In the genomic region with DNA sequence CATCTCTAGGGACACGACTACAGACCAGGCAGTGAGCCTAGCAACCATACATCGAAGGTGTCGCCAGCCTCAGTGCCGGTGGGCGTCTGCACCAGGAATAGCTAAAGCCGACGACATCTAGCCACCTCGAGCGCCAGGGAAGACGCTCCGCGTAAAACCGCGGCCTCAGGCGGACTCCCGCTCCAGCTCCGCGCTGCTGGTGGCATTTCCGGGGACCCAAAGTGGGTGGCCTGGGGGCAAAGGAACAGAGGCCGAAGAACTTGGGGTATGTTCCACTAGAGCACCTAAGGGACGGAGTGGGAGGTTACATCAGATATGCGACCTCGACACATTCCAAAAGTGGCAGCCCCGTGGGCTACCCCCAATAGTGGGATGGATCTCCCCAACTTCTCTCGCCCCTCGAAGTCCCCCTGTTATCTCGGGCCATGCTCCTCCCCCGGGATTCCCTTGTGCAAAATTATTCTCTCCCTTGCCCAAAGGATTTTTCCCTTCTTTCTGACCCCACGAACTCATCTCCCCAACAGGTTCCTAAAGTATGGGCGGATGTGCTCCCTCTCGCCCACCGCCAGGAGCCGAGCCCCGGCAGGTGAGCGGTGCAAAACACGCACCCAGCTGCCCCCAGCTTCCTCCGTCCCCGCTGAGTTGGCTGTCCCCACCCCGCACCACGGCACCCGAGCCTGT, we compare ENCODE assay signal across 10 cellular contexts. TPM values are rescaled to one million over a fixed set of nuclear protein-coding genes. Genes with fewer than 3 reads are reported as not detected.
A peak's percentile ranks its signal among the peaks of the same experiment; 100 is the strongest.
DNase-seq lines count a peak whose midpoint lies in the region; ATAC-seq and TF ChIP-seq lines count a peak whose summit lies in the region.
"Had no signal": no experiment of that assay in that cellular context is flagged by ENCODE, and none has a peak within 500 bp of the region (broad histone marks: within the 10 kb centered on the region; RNA-seq: fewer than 3 reads in every experiment).

No MANE protein-coding gene starts in this region.

- no peak for DNase-seq in activated naive CD8-positive, alpha-beta T cell treated with anti-CD3 and anti-CD28 coated beads, Interleukin-2, amount 50 U/mL, for 24 hours
- DNase-seq in caudate nucleus (lab: John Stamatoyannopoulos, UW) = peak in 18 of 61 donors; percentile 7 to 56 (median 26)
- no peak for DNase-seq in upper lobe of right lung
- no peak for DNase-seq in COLO829 (ENCODE audit: low spot score)
- DNase-seq: body of pancreas, COR-L47 had no signal

- H3K36me3 ChIP-seq in mesodermal cell (ENCODE audit: control insufficient read depth, insufficient read depth, low read length) = peaks cover 2% of the 10 kb centered on the region
- H3K36me3 ChIP-seq in upper lobe of right lung = no peaks in the 10 kb centered on the region

- no peak for TF ChIP-seq CTCF in upper lobe of right lung (IDR thresholded peaks at IDR 0.05)

- no peaks in the 10 kb centered on the region for H3K9me3 Mint-ChIP-seq in activated naive CD8-positive, alpha-beta T cell (ENCODE audit: low read depth)
- H3K9me3 Mint-ChIP-seq in activated naive CD8-positive, alpha-beta T cell treated with anti-CD3 and anti-CD28 coated beads, Interleukin-2, amount 50 U/mL, for 24 hours = no peaks in the 10 kb centered on the region

- no peaks in the 10 kb centered on the region for H3K36me3 Mint-ChIP-seq in activated naive CD8-positive, alpha-beta T cell
- H3K36me3 Mint-ChIP-seq in activated naive CD8-positive, alpha-beta T cell treated with anti-CD3 and anti-CD28 coated beads, Interleukin-2, amount 50 U/mL, for 24 hours (ENCODE audit: low read depth) = no peaks in the 10 kb centered on the region

- H3K9me3 ChIP-seq in mesodermal cell (ENCODE audit: control insufficient read depth, low read length) = no peaks in the 10 kb centered on the region
- H3K9me3 ChIP-seq in upper lobe of right lung = no peaks in the 10 kb centered on the region
- H3K9me3 ChIP-seq: body of pancreas had no signal

- WGBS in mesodermal cell (ENCODE audit: insufficient coverage in 2 of 2), 2 experiments = 5% methylated on average over 37 of the region's 41 CpGs

- H3K27me3 ChIP-seq in upper lobe of right lung = peaks cover 50% of the 10 kb centered on the region

- H3K27ac ChIP-seq in caudate nucleus (ENCODE audit: low read depth, low read length) (peak overlapping the region; percentile 60), mesodermal cell (ENCODE audit: low read depth, low read length, severe bottlenecking) (no peak overlapping the region), upper lobe of right lung (no peak overlapping the region)
- H3K27ac ChIP-seq: body of pancreas had no signal

- peak overlapping the region; percentile 63 for H3K4me3 ChIP-seq in mesodermal cell (ENCODE audit: extremely low read depth, insufficient read depth, low read length, poor library complexity, severe bottlenecking)
- H3K4me3 ChIP-seq in upper lobe of right lung = peak overlapping the region; percentile 46

- H3K4me1 ChIP-seq in mesodermal cell (ENCODE audit: control insufficient read depth, insufficient read depth, low read length, poor library complexity, severe bottlenecking) (peaks cover 17% of the 10 kb centered on the region), upper lobe of right lung (no peaks in the 10 kb centered on the region)

- intact Hi-C loops in upper lobe of right lung (cut with DNase I) = no loop called here

- H3K4me3 Mint-ChIP-seq in activated naive CD8-positive, alpha-beta T cell = peak overlapping the region; percentile 23
- H3K4me3 Mint-ChIP-seq in activated naive CD8-positive, alpha-beta T cell treated with anti-CD3 and anti-CD28 coated beads, Interleukin-2, amount 50 U/mL, for 24 hours = no peak overlapping the region

- H3K27ac Mint-ChIP-seq in activated naive CD8-positive, alpha-beta T cell = no peak overlapping the region
- no peak overlapping the region for H3K27ac Mint-ChIP-seq in activated naive CD8-positive, alpha-beta T cell treated with anti-CD3 and anti-CD28 coated beads, Interleukin-2, amount 50 U/mL, for 24 hours

- no peak for ATAC-seq in activated naive CD8-positive, alpha-beta T cell treated with anti-CD3 and anti-CD28 coated beads, Interleukin-2, amount 50 U/mL, for 24 hours
- ATAC-seq in upper lobe of right lung (no peak), HG02798 (IDR thresholded peaks at IDR 0.05; ENCODE audit: poor library complexity, unreplicated experiment) (no peak), HG03095 (IDR thresholded peaks at IDR 0.05; ENCODE audit: unreplicated experiment) (no peak)
- ATAC-seq: body of pancreas had no signal

- H3K27me3 Mint-ChIP-seq in activated naive CD8-positive, alpha-beta T cell = peaks cover 38% of the 10 kb centered on the region
- peaks cover 64% of the 10 kb centered on the region for H3K27me3 Mint-ChIP-seq in activated naive CD8-positive, alpha-beta T cell treated with anti-CD3 and anti-CD28 coated beads, Interleukin-2, amount 50 U/mL, for 24 hours

- H3K4me1 Mint-ChIP-seq in activated naive CD8-positive, alpha-beta T cell (ENCODE audit: low read depth) = peaks cover 5% of the 10 kb centered on the region
- peaks cover 4% of the 10 kb centered on the region for H3K4me1 Mint-ChIP-seq in activated naive CD8-positive, alpha-beta T cell treated with anti-CD3 and anti-CD28 coated beads, Interleukin-2, amount 50 U/mL, for 24 hours

RNA-seq across cellular contexts. Expression of a gene that starts 1.2 kb away (rescaled TPM):
- 17.8 TPM for polyA plus RNA-seq in mesodermal cell (2013, experiment 1 of 2)
- polyA plus RNA-seq in mesodermal cell (2013, experiment 2 of 2) = 18.8 TPM
- 26.3 TPM for total RNA-seq in upper lobe of right lung
